Comparison of ENCODE assay signal across 7 cellular contexts in the genomic region with DNA sequence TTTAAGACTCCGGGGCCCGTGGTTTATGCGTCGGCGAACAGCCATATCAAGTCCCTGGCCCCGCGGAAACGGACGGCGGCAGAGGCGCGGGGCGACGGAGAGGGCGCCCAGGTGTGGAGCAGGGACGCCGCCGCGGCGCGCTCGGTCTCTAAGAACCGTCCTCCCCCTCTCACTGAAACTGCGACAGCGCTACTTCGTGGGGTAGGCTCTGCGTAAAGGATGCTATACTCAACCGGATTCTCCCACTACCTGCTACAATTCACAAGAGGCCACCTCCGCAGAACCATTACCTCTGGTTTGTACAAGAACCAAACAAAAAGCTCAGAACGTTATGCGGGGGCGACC. TPM values are rescaled to one million over a fixed set of nuclear protein-coding genes. Genes with fewer than 3 reads are reported as not detected.
DNase-seq lines count a peak whose midpoint lies in the region; ATAC-seq and TF ChIP-seq lines count a peak whose summit lies in the region.

No MANE protein-coding gene starts in this region.

- H3K27ac ChIP-seq in IMR-90 (ENCODE audit: insufficient read depth, low read length) (peak overlapping the region; percentile 22), thymus (ENCODE audit: low read depth) (peak overlapping the region; percentile 82)

- TF ChIP-seq RAD21 in IMR-90 (IDR thresholded peaks at IDR 0.05; ENCODE audit: low read length), result no peak; the same call in 1 of the 2 replicates

- H3K4me3 ChIP-seq in IMR-90 (ENCODE audit: insufficient read depth, low read depth, low read length) (peak overlapping the region; percentile 92), thymus (ENCODE audit: low read length) (peak overlapping the region; percentile 64)

- H2BK5ac ChIP-seq in IMR-90 (ENCODE audit: low read depth, low read length, poor library complexity, severe bottlenecking), result no peak overlapping the region

- peak overlapping the region; percentile 58 for H3K9ac ChIP-seq in IMR-90 (ENCODE audit: low read depth, low read length)

- H3K23ac ChIP-seq in IMR-90 (ENCODE audit: low read depth, low read length), result no peak overlapping the region

- H3K9me3 ChIP-seq in IMR-90 (ENCODE audit: control insufficient read depth, insufficient read depth, low read length) (peaks cover 5% of the 10 kb centered on the region; the same call in 1 of the 2 replicates), thymus (ENCODE audit: control insufficient read depth) (no peaks in the 10 kb centered on the region)

- peak overlapping the region; percentile 94 for H3K4me2 ChIP-seq in IMR-90 (ENCODE audit: low read depth, low read length)

- no peaks in the 10 kb centered on the region for H3K27me3 ChIP-seq in IMR-90 (ENCODE audit: control insufficient read depth, insufficient read depth, low read length)
- no peaks in the 10 kb centered on the region for H3K27me3 ChIP-seq in thymus (ENCODE audit: control insufficient read depth, insufficient read depth)

- dilution Hi-C loops in IMR-90 (cut with HindIII; ENCODE audit: low sequenced_read_pairs, unreplicated experiment), result no loop called here

- H4K91ac ChIP-seq in IMR-90 (ENCODE audit: insufficient read depth, low read depth, low read length), result no peak overlapping the region

- peak overlapping the region; percentile 9; the same call in 1 of the 2 replicates for H3K4ac ChIP-seq in IMR-90 (ENCODE audit: low read depth, low read length)

- no peak for TF ChIP-seq CTCF in GM10266 (IDR thresholded peaks at IDR 0.05; ENCODE audit: control insufficient read depth, insufficient read depth, low read depth, missing control alignments)
- TF ChIP-seq CTCF in IMR-90 (conservative IDR thresholded peaks at IDR 0.05; ENCODE audit: low read depth, low read length), result no peak

- peak overlapping the region; percentile 50 for H3K14ac ChIP-seq in IMR-90 (replicated peaks; ENCODE audit: low read depth, low read length)

- H3K36me3 ChIP-seq in IMR-90 (ENCODE audit: control insufficient read depth, insufficient read depth, low read length) (peaks cover 12% of the 10 kb centered on the region), thymus (ENCODE audit: control insufficient read depth, insufficient read depth) (peaks cover 8% of the 10 kb centered on the region)

- peak overlapping the region; percentile 100 for H2AFZ ChIP-seq in IMR-90 (replicated peaks; ENCODE audit: low read length, poor library complexity)

- TF ChIP-seq POLR2A in IMR-90 (IDR thresholded peaks at IDR 0.05; ENCODE audit: low read depth, low read length), result no peak; the same call in 1 of the 2 replicates

- H2BK120ac ChIP-seq in IMR-90 (ENCODE audit: low read depth, low read length), result no peak overlapping the region

- H3K9me1 ChIP-seq in IMR-90 (ENCODE audit: insufficient read depth, low read length), result peaks cover 6% of the 10 kb centered on the region; the same call in 1 of the 2 replicates

- no peak overlapping the region for H4K5ac ChIP-seq in IMR-90 (ENCODE audit: low read depth, low read length)

- in situ Hi-C loops in IMR-90 (cut with MboI; ENCODE audit: low sequenced_read_pairs), result no loop called here

- no peak overlapping the region for H2BK20ac ChIP-seq in IMR-90 (ENCODE audit: low read depth, low read length)

- no peaks in the 10 kb centered on the region for H4K20me1 ChIP-seq in IMR-90 (ENCODE audit: insufficient read depth, low read length)

- H4K8ac ChIP-seq in IMR-90 (ENCODE audit: low read depth in 2 of 2, low read length in 2 of 2), result peak overlapping the region in 1 of 2 experiments; percentile 71; a peak in 1 of 4 replicates

- 0 out of 2 replicates have a peak overlapping the region, but pooled peaks have one; percentile 24 for H3K56ac ChIP-seq in IMR-90 (ENCODE audit: extremely low read depth, insufficient read depth, low read length)

- no peak overlapping the region for H3K18ac ChIP-seq in IMR-90 (ENCODE audit: low read depth, low read length)

- 0 out of 2 replicates have a peak overlapping the region, but pooled peaks have one; percentile 8 for H2AK5ac ChIP-seq in IMR-90 (ENCODE audit: low read depth, low read length)

- no peak overlapping the region for H2BK15ac ChIP-seq in IMR-90 (ENCODE audit: low read depth, low read length)

- POLR2A ChIA-PET in IMR-90 (lab: Charles Lee; ENCODE audit: unreplicated experiment), result no interaction called here

- WGBS in IMR-90 (ENCODE audit: extremely low coverage in 2 of 2, insufficient read length in 1 of 2), 2 experiments, result 0% methylated on average over 6 of the region's 32 CpGs; no CpG with 5 or more reads in 1 of the 2 experiments
- 0% methylated on average over 32 of the region's 32 CpGs for WGBS in thymus

- intact Hi-C loops in IMR-90 (cut with micrococcal nuclease), result loop anchor here (5.0 kb wide), 1 partner anchor 51 kb away; a partner anchor contains a TSS

- peaks cover 19 to 38% of the 10 kb centered on the region in 2 experiments for H3K79me1 ChIP-seq in IMR-90 (ENCODE audit: low read depth in 1 of 2, low read length in 2 of 2)

- ATAC-seq in GM21529 (IDR thresholded peaks at IDR 0.05; ENCODE audit: unreplicated experiment) (peak; percentile 42), IMR-90 (ENCODE audit: low read depth) (peak; percentile 33)
- peak; percentile 63 to 71 for ATAC-seq in activated CD4-positive, CD25-positive, alpha-beta regulatory T cell treated with anti-CD3 and anti-CD28 coated beads, Interleukin-2, amount 50 U/mL, for 24 hours

- peak; percentile 70 for DNase-seq in GM10266 (ENCODE audit: extremely low spot score)
- DNase-seq in IMR-90, result peak; percentile 17
- DNase-seq in effector CD4-positive, alpha-beta T cell, result peak; percentile 33
- DNase-seq in middle frontal gyrus (ENCODE audit: extremely low spot score, low spot score), result peak; percentile 12

- CTCF ChIA-PET in IMR-90 (lab: Yijun Ruan, JAX), result no interaction called here

- H2AK9ac ChIP-seq in IMR-90 (replicated peaks; ENCODE audit: low read depth, low read length, poor library complexity), result peak overlapping the region; percentile 98

- BruUV-seq in IMR-90 (replicated peaks; lab: Mats Ljungman, UMichigan), result no TSS peak

- no peaks in the 10 kb centered on the region for H3K4me1 ChIP-seq in IMR-90 (ENCODE audit: control insufficient read depth, insufficient read depth, low read length)
- peaks cover 3% of the 10 kb centered on the region for H3K4me1 ChIP-seq in thymus (ENCODE audit: control insufficient read depth, insufficient read depth, low read length)

TF ChIP-seq in IMR-90, 13 proteins besides CTCF, POLR2A, EP300 and RAD21:
- no peak for TF ChIP-seq CEBPB (IDR thresholded peaks at IDR 0.05; ENCODE audit: low read depth, low read length)
- TF ChIP-seq, protein P1, sequence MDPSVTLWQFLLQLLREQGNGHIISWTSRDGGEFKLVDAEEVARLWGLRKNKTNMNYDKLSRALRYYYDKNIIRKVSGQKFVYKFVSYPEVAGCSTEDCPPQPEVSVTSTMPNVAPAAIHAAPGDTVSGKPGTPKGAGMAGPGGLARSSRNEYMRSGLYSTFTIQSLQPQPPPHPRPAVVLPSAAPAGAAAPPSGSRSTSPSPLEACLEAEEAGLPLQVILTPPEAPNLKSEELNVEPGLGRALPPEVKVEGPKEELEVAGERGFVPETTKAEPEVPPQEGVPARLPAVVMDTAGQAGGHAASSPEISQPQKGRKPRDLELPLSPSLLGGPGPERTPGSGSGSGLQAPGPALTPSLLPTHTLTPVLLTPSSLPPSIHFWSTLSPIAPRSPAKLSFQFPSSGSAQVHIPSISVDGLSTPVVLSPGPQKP (IDR thresholded peaks at IDR 0.05; ENCODE audit: borderline replicate concordance, low read depth, low read length), result no peak
- TF ChIP-seq, protein P2, sequence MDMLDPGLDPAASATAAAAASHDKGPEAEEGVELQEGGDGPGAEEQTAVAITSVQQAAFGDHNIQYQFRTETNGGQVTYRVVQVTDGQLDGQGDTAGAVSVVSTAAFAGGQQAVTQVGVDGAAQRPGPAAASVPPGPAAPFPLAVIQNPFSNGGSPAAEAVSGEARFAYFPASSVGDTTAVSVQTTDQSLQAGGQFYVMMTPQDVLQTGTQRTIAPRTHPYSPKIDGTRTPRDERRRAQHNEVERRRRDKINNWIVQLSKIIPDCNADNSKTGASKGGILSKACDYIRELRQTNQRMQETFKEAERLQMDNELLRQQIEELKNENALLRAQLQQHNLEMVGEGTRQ (IDR thresholded peaks at IDR 0.05; ENCODE audit: low read depth, low read length), result no peak
- TF ChIP-seq RCOR1 (IDR thresholded peaks at IDR 0.05; ENCODE audit: insufficient replicate concordance, low read length), result no peak
- no peak for TF ChIP-seq NFE2L2 (IDR thresholded peaks at IDR 0.05; ENCODE audit: low read depth, low read length)
- no peak for TF ChIP-seq BHLHE40 (IDR thresholded peaks at IDR 0.05; ENCODE audit: low read depth, low read length)
TF ChIP-seq in IMR-90: peak in this region for 0.

RNA-seq across cellular contexts. Expression of a gene that starts 0.4 kb away (rescaled TPM):
- total RNA-seq in IMR-90 (2012; rRNA removed), result 6.6 and 7.2 TPM in 2 replicates
- polyA plus RNA-seq in IMR-90 (2012; rRNA removed), result 20.3 and 24.7 TPM in 2 replicates
- polyA plus RNA-seq in IMR-90 (2012; cell fraction: cytosol; rRNA removed), result 9.9 and 11.2 TPM in 2 replicates
- polyA plus RNA-seq in IMR-90 (2012; cell fraction: nucleus; rRNA removed; ENCODE audit: low replicate concordance), result 140 and 168 TPM in 2 replicates
- 43.9 TPM for polyA plus RNA-seq in thymus

RNA-seq across cellular contexts. Expression of a gene that starts 37.5 kb away (rescaled TPM):
- 168 and 184 TPM in 2 replicates for total RNA-seq in IMR-90 (2012; rRNA removed)
- 152 and 201 TPM in 2 replicates for polyA plus RNA-seq in IMR-90 (2012; rRNA removed)
- polyA plus RNA-seq in IMR-90 (2012; cell fraction: cytosol; rRNA removed), result 153 and 219 TPM in 2 replicates
- polyA plus RNA-seq in IMR-90 (2012; cell fraction: nucleus; rRNA removed; ENCODE audit: low replicate concordance), result 377 and 407 TPM in 2 replicates
- 253 TPM for polyA plus RNA-seq in thymus

RNA-seq across cellular contexts. Expression of a gene that starts 49.5 kb away (rescaled TPM):
- 18.3 and 58.6 TPM in 2 replicates for total RNA-seq in IMR-90 (2012; rRNA removed)
- polyA plus RNA-seq in IMR-90 (2012; rRNA removed), result 78.1 and 83.8 TPM in 2 replicates
- 56.2 and 71.1 TPM in 2 replicates for polyA plus RNA-seq in IMR-90 (2012; cell fraction: cytosol; rRNA removed)
- 222 and 379 TPM in 2 replicates for polyA plus RNA-seq in IMR-90 (2012; cell fraction: nucleus; rRNA removed; ENCODE audit: low replicate concordance)
- polyA plus RNA-seq in thymus, result 69.4 TPM

RNA-seq across cellular contexts. Expression of a gene that starts 51.5 kb away (rescaled TPM):
- 53.9 and 73.7 TPM in 2 replicates for total RNA-seq in IMR-90 (2012; rRNA removed)
- polyA plus RNA-seq in IMR-90 (2012; rRNA removed) (155 and 164 TPM in 2 replicates), thymus (56.7 TPM)
- 148 and 266 TPM in 2 replicates for polyA plus RNA-seq in IMR-90 (2012; cell fraction: cytosol; rRNA removed)
- 388 and 999 TPM in 2 replicates for polyA plus RNA-seq in IMR-90 (2012; cell fraction: nucleus; rRNA removed; ENCODE audit: low replicate concordance)

Comparison
In these comparisons a context has a peak if more than half of its experiments do, and no peak if none do; other contexts are left out.
1. Peak in every context shown above with its lines: DNase-seq, ATAC-seq, H3K4me3 ChIP-seq and H3K27ac ChIP-seq.
2. DNase-seq: peak in every context shown above with its lines; median percentile 70 in GM10266; 33 in effector CD4-positive, alpha-beta T cell; 17 in IMR-90; 12 in middle frontal gyrus.